Comparison of ENCODE assay signal across 27 cellular contexts in genomic region chr16:62751218-62751617, GRCh38.
"Had no signal": no experiment of that assay in that cellular context is flagged by ENCODE, and none has a peak within 500 bp of the region (broad histone marks: within the 10 kb centered on the region; RNA-seq: fewer than 3 reads in every experiment).

No MANE protein-coding gene starts in this region.

- DNase-seq: activated B cell treated with CpG ODN at 0.5 μM for 24 hours; activated CD4-positive, alpha-beta T cell treated with anti-CD3 and anti-CD28 coated beads for 36 hours; activated CD4-positive, alpha-beta T cell treated with anti-CD3 and anti-CD28 coated beads, Interleukin-2, amount 50 U/mL, for 48 hours; activated CD8-positive, alpha-beta memory T cell treated with anti-CD3 and anti-CD28 coated beads, Interleukin-2, amount 50 U/mL, for 48 hours; activated naive CD4-positive, alpha-beta T cell; activated T-cell treated with anti-CD3 and anti-CD28 coated beads, Interleukin-2, amount 50 U/mL, for 4 hours; amygdala; cerebellar nuclear complex; glutamatergic neuron; left ventricle myocardium superior; mammary epithelial cell; naive thymus-derived CD8-positive, alpha-beta T cell; posterior cingulate gyrus; right lobe of liver; stimulated activated CD4-positive, alpha-beta T cell treated with anti-CD3 and anti-CD28 coated beads, Interleukin-2, amount 100 ng/mL, for 24 hours; stomach; transverse colon; uterus had no signal

- H3K4me3 ChIP-seq: coronary artery, esophagus muscularis mucosa, hepatocyte, neural progenitor cell, right lobe of liver, skin epidermis, stomach, suprapubic skin, transverse colon, uterus had no signal

- H3K27ac ChIP-seq: coronary artery, esophagus muscularis mucosa, hepatocyte, neural progenitor cell, right lobe of liver, skin epidermis, stomach, suprapubic skin, transverse colon, uterus had no signal

- H3K4me2 ChIP-seq: hepatocyte, neural progenitor cell had no signal

- H3K4me1 ChIP-seq: esophagus muscularis mucosa, neural progenitor cell, right lobe of liver, stomach, suprapubic skin, transverse colon, uterus had no signal

- ATAC-seq: activated CD4-positive, alpha-beta T cell treated with anti-CD3 and anti-CD28 coated beads for 36 hours; activated T-cell treated with anti-CD3 and anti-CD28 coated beads, Interleukin-2, amount 50 U/mL, for 4 hours; left ventricle myocardium superior; naive thymus-derived CD8-positive, alpha-beta T cell; right lobe of liver; stimulated activated memory B cell treated with anti-CD40 and anti-IgM and Interleukin-4, amounts not matched to agents 10 μg/mL and 1 μg/mL and 100 μg/mL, for 72 hours had no signal

- H3K9me3 ChIP-seq: esophagus muscularis mucosa, right lobe of liver, stomach, suprapubic skin, transverse colon, uterus had no signal

- H2AFZ ChIP-seq: hepatocyte, neural progenitor cell had no signal

- H3K36me3 ChIP-seq: esophagus muscularis mucosa, neural progenitor cell, right lobe of liver, stomach, suprapubic skin, transverse colon, uterus had no signal

- H3K79me2 ChIP-seq: hepatocyte had no signal

- H3K9ac ChIP-seq: neural progenitor cell had no signal

- H3K27me3 ChIP-seq: esophagus muscularis mucosa, hepatocyte, neural progenitor cell, right lobe of liver, stomach, suprapubic skin, transverse colon, uterus had no signal

- FAIRE-seq: bronchial epithelial cell, frontal cortex had no signal
